ENCODE assay signal across 13 cellular contexts in the genomic region with DNA sequence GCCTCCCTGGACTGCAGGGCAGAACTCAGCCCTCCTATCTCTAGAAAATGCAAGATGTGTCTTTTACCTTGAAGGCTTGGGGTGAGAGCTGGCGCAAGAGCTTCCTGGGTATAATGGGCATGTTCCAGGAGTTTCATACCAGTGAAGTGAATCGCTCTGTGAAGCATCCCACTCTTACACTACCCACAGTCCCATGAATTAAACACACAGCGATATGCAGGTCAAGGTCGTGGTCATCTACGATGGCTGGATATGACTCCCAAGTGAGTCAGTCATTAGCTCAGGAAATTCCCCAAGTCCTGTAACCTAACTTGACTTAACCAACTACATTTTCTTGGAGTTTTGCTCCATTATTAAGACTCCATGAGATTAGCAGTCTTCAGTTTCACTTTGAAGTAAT.
DNase-seq lines count a peak whose midpoint lies in the region; ATAC-seq and TF ChIP-seq lines count a peak whose summit lies in the region.
"Had no signal": no experiment of that assay in that cellular context is flagged by ENCODE, and none has a peak within 500 bp of the region (broad histone marks: within the 10 kb centered on the region; RNA-seq: fewer than 3 reads in every experiment).

No MANE protein-coding gene starts in this region.

- 8% methylated on average over 4 of the region's 5 CpGs for WGBS in SK-N-SH (ENCODE audit: low lambda C conversion rate)
- 18% methylated on average over 5 of the region's 5 CpGs for WGBS in smooth muscle cell (ENCODE audit: low lambda C conversion rate)
- WGBS in lower leg skin, 2 donors: 68 to 70% methylated on average over 5 of the region's 5 CpGs

- H3K9ac ChIP-seq in SK-N-SH: peak overlapping the region; percentile 46
- H3K9ac ChIP-seq in smooth muscle cell (ENCODE audit: low read depth): no peak overlapping the region

- peaks cover 0 to 4% of the 10 kb centered on the region in 2 donors for H3K27me3 Mint-ChIP-seq in CD4-positive, alpha-beta memory T cell

- H2AFZ ChIP-seq in SK-N-SH (ENCODE audit: low read depth): peak overlapping the region; percentile 76
- no peak overlapping the region for H2AFZ ChIP-seq in smooth muscle cell (ENCODE audit: low read depth)

- intact Hi-C loops in CD4-positive, alpha-beta memory T cell (cut with micrococcal nuclease): no loop called here
- intact Hi-C loops in lower leg skin (cut with DNase I; ENCODE audit: low total_unique reads): no loop called here

- POLR2A ChIA-PET in SK-N-SH (lab: Yijun Ruan, JAX): no interaction called here
- POLR2A ChIA-PET in CD4-positive, alpha-beta memory T cell (lab: Charles Lee; ENCODE audit: partially characterized antibody): no interaction called here

- no peak for TF ChIP-seq RAD21 in SK-N-SH (IDR thresholded peaks at IDR 0.05; ENCODE audit: low read length)

- no peak for ATAC-seq in HG02588 (IDR thresholded peaks at IDR 0.05; ENCODE audit: unreplicated experiment)

- H4K20me1 ChIP-seq in SK-N-SH (ENCODE audit: insufficient read depth) (no peaks in the 10 kb centered on the region), smooth muscle cell (ENCODE audit: low read depth) (no peaks in the 10 kb centered on the region)

- peak in 1 of 2 experiments; percentile 92; a peak in 2 of 4 replicates for TF ChIP-seq EP300 in SK-N-SH (IDR thresholded peaks at IDR 0.05; ENCODE audit: borderline replicate concordance in 1 of 2, low read depth in 1 of 2, low read length in 1 of 2)

- H3K9me2 ChIP-seq in SK-N-SH: no peaks in the 10 kb centered on the region

- H3K4me3 ChIP-seq in SK-N-SH (ENCODE audit: low read depth in 2 of 2, low read length in 1 of 2) (0 out of 4 replicates have a peak overlapping the region, but pooled peaks of 1 of the 2 experiments have one; percentile 25), smooth muscle cell (no peak overlapping the region), lower leg skin (ENCODE audit: low read depth, poor library complexity, severe bottlenecking) (no peak overlapping the region)
- H3K4me3 ChIP-seq in CD4-positive, alpha-beta memory T cell (ENCODE audit: low read length in 2 of 2): no peak overlapping the region
- H3K4me3 ChIP-seq: HAP-1 had no signal

- H3K27me3 ChIP-seq in SK-N-SH (ENCODE audit: insufficient read depth) (no peaks in the 10 kb centered on the region), smooth muscle cell (ENCODE audit: low read depth) (no peaks in the 10 kb centered on the region)
- H3K27me3 ChIP-seq in CD4-positive, alpha-beta memory T cell (ENCODE audit: insufficient read depth, low read length): no peaks in the 10 kb centered on the region

- H3K36me3 ChIP-seq in SK-N-SH (replicated peaks in 1 of 2; ENCODE audit: control insufficient read depth in 1 of 2, insufficient read depth in 2 of 2, low read length in 1 of 2) (no peaks in the 10 kb centered on the region), smooth muscle cell (ENCODE audit: low read depth) (no peaks in the 10 kb centered on the region)
- no peaks in the 10 kb centered on the region for H3K36me3 ChIP-seq in CD4-positive, alpha-beta memory T cell (ENCODE audit: insufficient read depth, low read length)
- H3K36me3 ChIP-seq: HAP-1 had no signal

- TF ChIP-seq CTCF in SK-N-SH (IDR thresholded peaks at IDR 0.05): no peak
- no peak for TF ChIP-seq CTCF in smooth muscle cell (IDR thresholded peaks at IDR 0.05; ENCODE audit: borderline replicate concordance, insufficient read depth, poor library complexity, severe bottlenecking)
- TF ChIP-seq CTCF in lower leg skin (IDR thresholded peaks at IDR 0.05): no peak

- H3K79me2 ChIP-seq in SK-N-SH (ENCODE audit: insufficient read depth): no peaks in the 10 kb centered on the region
- no peaks in the 10 kb centered on the region for H3K79me2 ChIP-seq in smooth muscle cell (ENCODE audit: low read depth)

- H3K4me3 Mint-ChIP-seq in CD4-positive, alpha-beta memory T cell: no peak overlapping the region
- H3K4me3 Mint-ChIP-seq: memory B cell had no signal

- H3K27ac ChIP-seq in SK-N-SH (ENCODE audit: low read depth in 2 of 2, low read length in 1 of 2) (peak overlapping the region in 1 of 2 experiments; percentile 90; a peak in 2 of 4 replicates), smooth muscle cell (ENCODE audit: low read depth) (peak overlapping the region; percentile 73)
- H3K27ac ChIP-seq in CD4-positive, alpha-beta memory T cell (ENCODE audit: low read depth, low read length): no peak overlapping the region

- no peaks in the 10 kb centered on the region for H3K4me1 Mint-ChIP-seq in CD4-positive, alpha-beta memory T cell
- H3K4me1 Mint-ChIP-seq: memory B cell had no signal

- peaks cover 0 to 21% of the 10 kb centered on the region in 2 experiments; a peak in 2 of 4 replicates for H3K4me1 ChIP-seq in SK-N-SH (ENCODE audit: control insufficient read depth in 1 of 2, insufficient read depth in 2 of 2, low read depth in 1 of 2, low read length in 1 of 2)
- H3K4me1 ChIP-seq in smooth muscle cell (ENCODE audit: low read depth): no peaks in the 10 kb centered on the region
- H3K4me1 ChIP-seq in CD4-positive, alpha-beta memory T cell (ENCODE audit: insufficient read depth, low read length): no peaks in the 10 kb centered on the region
- H3K4me1 ChIP-seq: HAP-1 had no signal

- H3F3A ChIP-seq in SK-N-SH (replicated peaks; ENCODE audit: insufficient read depth) (peaks cover 20% of the 10 kb centered on the region), smooth muscle cell (ENCODE audit: low read depth) (no peaks in the 10 kb centered on the region)

- peak; percentile 76 for DNase-seq in GM04504 (ENCODE audit: low read depth)
- DNase-seq in SK-N-SH: no peak
- DNase-seq in fibroblast of peridontal ligament (ENCODE audit: extremely low read depth): peak; percentile 87
- DNase-seq in smooth muscle cell (lab: John Stamatoyannopoulos, UW; ENCODE audit: unreplicated experiment): no peak
- no peak for DNase-seq in CD4-positive, alpha-beta memory T cell
- no peak for DNase-seq in lower leg skin (ENCODE audit: low spot score in 2 of 2)
- no peak for DNase-seq in activated T-cell treated with anti-CD3 and anti-CD28 coated beads, Interleukin-2, amount 50 U/mL, for 48 hours
- DNase-seq: hypothalamus, Karpas-422 had no signal

- peaks cover 0 to 6% (median under 1%) of the 10 kb centered on the region in 8 donors for H3K9me3 Mint-ChIP-seq in CD4-positive, alpha-beta memory T cell

- H3K36me3 Mint-ChIP-seq in CD4-positive, alpha-beta memory T cell: no peaks in the 10 kb centered on the region
- H3K36me3 Mint-ChIP-seq: memory B cell had no signal

- H3K9me3 ChIP-seq in SK-N-SH (no peaks in the 10 kb centered on the region), smooth muscle cell (replicated peaks; ENCODE audit: low read depth) (no peaks in the 10 kb centered on the region)
- H3K9me3 ChIP-seq in CD4-positive, alpha-beta memory T cell (ENCODE audit: control insufficient read depth in 1 of 2, low read length in 2 of 2): no peaks in the 10 kb centered on the region

- CTCF ChIA-PET in SK-N-SH (lab: Yijun Ruan, JAX): no interaction called here
- CTCF ChIA-PET in CD4-positive, alpha-beta memory T cell (lab: Charles Lee; ENCODE audit: partially characterized antibody): no interaction called here

- no peak overlapping the region for H3K27ac Mint-ChIP-seq in CD4-positive, alpha-beta memory T cell
- H3K27ac Mint-ChIP-seq: memory B cell, progenitor cell of endocrine pancreas had no signal

- TF ChIP-seq POLR2A in lower leg skin (IDR thresholded peaks at IDR 0.05): no peak

- H3K4me2 ChIP-seq in SK-N-SH: peak overlapping the region; percentile 59
- peak overlapping the region; percentile 60 for H3K4me2 ChIP-seq in smooth muscle cell

TF ChIP-seq in SK-N-SH, 30 proteins besides CTCF, POLR2A, EP300 and RAD21 (continues in another document):
- TF ChIP-seq, protein P1, sequence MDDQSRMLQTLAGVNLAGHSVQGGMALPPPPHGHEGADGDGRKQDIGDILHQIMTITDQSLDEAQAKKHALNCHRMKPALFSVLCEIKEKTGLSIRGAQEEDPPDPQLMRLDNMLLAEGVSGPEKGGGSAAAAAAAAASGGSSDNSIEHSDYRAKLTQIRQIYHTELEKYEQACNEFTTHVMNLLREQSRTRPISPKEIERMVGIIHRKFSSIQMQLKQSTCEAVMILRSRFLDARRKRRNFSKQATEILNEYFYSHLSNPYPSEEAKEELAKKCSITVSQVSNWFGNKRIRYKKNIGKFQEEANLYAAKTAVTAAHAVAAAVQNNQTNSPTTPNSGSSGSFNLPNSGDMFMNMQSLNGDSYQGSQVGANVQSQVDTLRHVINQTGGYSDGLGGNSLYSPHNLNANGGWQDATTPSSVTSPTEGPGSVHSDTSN (IDR thresholded peaks at IDR 0.05): peak; percentile 73
- no peak for TF ChIP-seq EZH2phosphoT487 (IDR thresholded peaks at IDR 0.05; ENCODE audit: borderline replicate concordance, low read depth)
- TF ChIP-seq FOXM1 (IDR thresholded peaks at IDR 0.05; ENCODE audit: low read depth): peak; percentile 86
- TF ChIP-seq TCF12 (IDR thresholded peaks at IDR 0.05): peak; percentile 88
- TF ChIP-seq, protein P2, sequence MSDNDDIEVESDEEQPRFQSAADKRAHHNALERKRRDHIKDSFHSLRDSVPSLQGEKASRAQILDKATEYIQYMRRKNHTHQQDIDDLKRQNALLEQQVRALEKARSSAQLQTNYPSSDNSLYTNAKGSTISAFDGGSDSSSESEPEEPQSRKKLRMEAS (IDR thresholded peaks at IDR 0.05; ENCODE audit: low read depth): peak; percentile 64
- TF ChIP-seq POLR2AphosphoS5 (IDR thresholded peaks at IDR 0.05; ENCODE audit: low read depth, low read length): no peak; the same call in 1 of the 2 replicates
- TF ChIP-seq TEAD4 (IDR thresholded peaks at IDR 0.05; ENCODE audit: borderline replicate concordance, insufficient read depth): peak; percentile 76; the same call in 1 of the 2 replicates
- TF ChIP-seq SMC3 (IDR thresholded peaks at IDR 0.05; ENCODE audit: low read depth, low read length): no peak
- TF ChIP-seq ELF1 (IDR thresholded peaks at IDR 0.05): 0 out of 2 replicates have a peak, but pooled peaks have one; percentile 13
- peak; percentile 98 for TF ChIP-seq RXRA (IDR thresholded peaks at IDR 0.05; ENCODE audit: borderline replicate concordance, low read depth)
- no peak for TF ChIP-seq RCOR1 (IDR thresholded peaks at IDR 0.05; ENCODE audit: low read length)
- no peak for TF ChIP-seq TAF1 (IDR thresholded peaks at IDR 0.05; ENCODE audit: borderline replicate concordance, low read depth, low read length)
- peak; percentile 94 for TF ChIP-seq FOSL2 (IDR thresholded peaks at IDR 0.05; ENCODE audit: borderline replicate concordance, low read depth)

Comparison
In these comparisons a context has a peak if more than half of its experiments do, and no peak if none do; other contexts are left out.
1. DNase-seq: peak in GM04504 (single experiment) and fibroblast of peridontal ligament (single experiment); none in SK-N-SH (single experiment), smooth muscle cell (single experiment), CD4-positive, alpha-beta memory T cell (0 of 5), lower leg skin (0 of 2) and activated T-cell treated with anti-CD3 and anti-CD28 coated beads, Interleukin-2, amount 50 U/mL, for 48 hours (0 of 2).